ENCODE assay signal across 8 cellular contexts in genomic region chr13:46721054-46721453, GRCh38.
DNase-seq lines count a peak whose midpoint lies in the region; ATAC-seq and TF ChIP-seq lines count a peak whose summit lies in the region.

No MANE protein-coding gene starts in this region.

- no peaks in the 10 kb centered on the region for H3K4me1 ChIP-seq in psoas muscle

- DNase-seq in T-helper 2 cell (peak in 3 of 5 experiments; percentile 5 to 53 (median 9)), NCI-H446 (lab: John Stamatoyannopoulos, UW) (peak; percentile 1 to 54), foreskin melanocyte (peak; percentile 27), psoas muscle (peak in 1 of 2 donors; percentile 39)
- no peak for DNase-seq in T-helper 2 cell treated with Interferon-gamma antibody and Interleukin-4, amounts not matched to agents 5 μg/mL and 100 μg/mL, for 36 hours (ENCODE audit: low spot score)
- DNase-seq in activated T-cell treated with anti-CD3 and anti-CD28 coated beads, Interleukin-2, amount 50 U/mL, for 24 hours: peak; percentile 42

- peak in 2 of 4 donors; percentile 56 to 74 for ATAC-seq in psoas muscle
- no peak for ATAC-seq in GM19324 (IDR thresholded peaks at IDR 0.05; ENCODE audit: low FRiP score, unreplicated experiment)
- no peak for ATAC-seq in activated T-helper 17 cell treated with anti-CD3 and anti-CD28 coated beads, Interleukin-2, amount 50 U/mL, for 72 hours (replicated peaks)

- intact Hi-C loops in psoas muscle (cut with DNase I): loop anchor here (2.0 to 5.0 kb wide), 2 partner anchors 228 to 229 kb away; no protein-coding TSS in a partner anchor

- H3K27me3 Mint-ChIP-seq in T-helper 2 cell treated with Interferon-gamma antibody and Interleukin-4, amounts not matched to agents 5 μg/mL and 100 μg/mL, for 36 hours (ENCODE audit: low read depth): no peaks in the 10 kb centered on the region
- no peaks in the 10 kb centered on the region for H3K27me3 Mint-ChIP-seq in activated T-cell treated with anti-CD3 and anti-CD28 coated beads, Interleukin-2, amount 50 U/mL, for 24 hours
- no peaks in the 10 kb centered on the region for H3K27me3 Mint-ChIP-seq in activated T-helper 17 cell treated with anti-CD3 and anti-CD28 coated beads, Interleukin-2, amount 50 U/mL, for 72 hours

- H3K9me3 Mint-ChIP-seq in T-helper 2 cell treated with Interferon-gamma antibody and Interleukin-4, amounts not matched to agents 5 μg/mL and 100 μg/mL, for 36 hours: no peaks in the 10 kb centered on the region
- H3K9me3 Mint-ChIP-seq in activated T-cell treated with anti-CD3 and anti-CD28 coated beads, Interleukin-2, amount 50 U/mL, for 24 hours: no peaks in the 10 kb centered on the region
- no peaks in the 10 kb centered on the region for H3K9me3 Mint-ChIP-seq in activated T-helper 17 cell treated with anti-CD3 and anti-CD28 coated beads, Interleukin-2, amount 50 U/mL, for 72 hours

- WGBS in psoas muscle, 3 donors: 15 to 23% (median 23%) methylated on average over 4 of the region's 4 CpGs

- H3K36me3 ChIP-seq in psoas muscle (ENCODE audit: insufficient read depth in 1 of 2, low read depth in 1 of 2): peaks cover 0 to 31% of the 10 kb centered on the region in 2 donors

- TF ChIP-seq CTCF in psoas muscle (IDR thresholded peaks at IDR 0.05): peak; percentile 70

- H3K36me3 Mint-ChIP-seq in T-helper 2 cell treated with Interferon-gamma antibody and Interleukin-4, amounts not matched to agents 5 μg/mL and 100 μg/mL, for 36 hours (ENCODE audit: low read depth): peaks cover 22% of the 10 kb centered on the region
- peaks cover 47% of the 10 kb centered on the region for H3K36me3 Mint-ChIP-seq in activated T-cell treated with anti-CD3 and anti-CD28 coated beads, Interleukin-2, amount 50 U/mL, for 24 hours (ENCODE audit: low read depth)
- H3K36me3 Mint-ChIP-seq in activated T-helper 17 cell treated with anti-CD3 and anti-CD28 coated beads, Interleukin-2, amount 50 U/mL, for 72 hours (ENCODE audit: low read depth): peaks cover 41% of the 10 kb centered on the region

- H3K4me3 Mint-ChIP-seq in T-helper 2 cell treated with Interferon-gamma antibody and Interleukin-4, amounts not matched to agents 5 μg/mL and 100 μg/mL, for 36 hours: no peak overlapping the region
- H3K4me3 Mint-ChIP-seq in activated T-cell treated with anti-CD3 and anti-CD28 coated beads, Interleukin-2, amount 50 U/mL, for 24 hours: no peak overlapping the region
- H3K4me3 Mint-ChIP-seq in activated T-helper 17 cell treated with anti-CD3 and anti-CD28 coated beads, Interleukin-2, amount 50 U/mL, for 72 hours: no peak overlapping the region

- H3K4me3 ChIP-seq in psoas muscle: no peak overlapping the region

- H3K27ac Mint-ChIP-seq in T-helper 2 cell treated with Interferon-gamma antibody and Interleukin-4, amounts not matched to agents 5 μg/mL and 100 μg/mL, for 36 hours: no peak overlapping the region
- H3K27ac Mint-ChIP-seq in activated T-cell treated with anti-CD3 and anti-CD28 coated beads, Interleukin-2, amount 50 U/mL, for 24 hours: no peak overlapping the region
- no peak overlapping the region for H3K27ac Mint-ChIP-seq in activated T-helper 17 cell treated with anti-CD3 and anti-CD28 coated beads, Interleukin-2, amount 50 U/mL, for 72 hours

- H3K9me3 ChIP-seq in psoas muscle: no peaks in the 10 kb centered on the region

- no peak overlapping the region for H3K27ac ChIP-seq in psoas muscle

- H3K4me1 Mint-ChIP-seq in T-helper 2 cell treated with Interferon-gamma antibody and Interleukin-4, amounts not matched to agents 5 μg/mL and 100 μg/mL, for 36 hours (ENCODE audit: low read depth): peaks cover 3% of the 10 kb centered on the region
- H3K4me1 Mint-ChIP-seq in activated T-cell treated with anti-CD3 and anti-CD28 coated beads, Interleukin-2, amount 50 U/mL, for 24 hours (ENCODE audit: low read depth): peaks cover under 1% of the 10 kb centered on the region
- H3K4me1 Mint-ChIP-seq in activated T-helper 17 cell treated with anti-CD3 and anti-CD28 coated beads, Interleukin-2, amount 50 U/mL, for 72 hours: no peaks in the 10 kb centered on the region

- H3K27me3 ChIP-seq in psoas muscle (ENCODE audit: insufficient read depth in 3 of 3, low read length in 2 of 3): no peaks in the 10 kb centered on the region
